Comparison of ENCODE assay signal across 8 cellular contexts in the genomic region with DNA sequence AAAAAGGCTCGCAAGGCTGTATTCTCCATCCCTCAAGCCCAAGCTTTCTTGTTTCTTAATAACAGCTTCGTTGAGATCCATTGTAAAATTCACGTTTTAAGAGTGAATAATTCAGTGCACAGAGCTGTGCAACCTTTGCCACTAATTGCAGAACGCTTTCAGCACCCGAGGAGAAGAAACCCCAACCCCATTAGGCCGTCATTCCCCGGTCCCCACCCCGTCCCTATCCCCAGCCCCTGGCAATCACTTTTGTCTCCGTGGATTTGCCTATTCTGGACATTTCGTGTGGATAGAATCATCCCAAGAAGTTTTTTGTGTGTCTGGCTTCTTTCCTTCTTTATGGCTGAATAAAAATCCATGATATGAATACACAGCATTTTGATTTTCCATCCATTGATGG. TPM values are rescaled to one million over a fixed set of nuclear protein-coding genes. Genes with fewer than 3 reads are reported as not detected.
DNase-seq lines count a peak whose midpoint lies in the region; ATAC-seq and TF ChIP-seq lines count a peak whose summit lies in the region.
"Not testable (repeated sequence)": the region's sequence is repeated elsewhere in the genome, so short reads cannot be mapped to it uniquely, and the experiment has no call there.

No MANE protein-coding gene starts in this region.

- not testable (repeated sequence) for H3K9me2 ChIP-seq in SK-N-SH

- not testable (repeated sequence) for H3K27me3 Mint-ChIP-seq in CD8-positive, alpha-beta T cell (ENCODE audit: low read depth)

- not testable (repeated sequence) for TF ChIP-seq RAD21 in SK-N-SH (IDR thresholded peaks at IDR 0.05; ENCODE audit: low read length); liver (IDR thresholded peaks at IDR 0.05)

- H3K27ac Mint-ChIP-seq in CD8-positive, alpha-beta T cell: not testable (repeated sequence)

- not testable (repeated sequence) for TF ChIP-seq CTCF in CD8-positive, alpha-beta T cell (IDR thresholded peaks at IDR 0.05); SK-N-SH (IDR thresholded peaks at IDR 0.05); breast epithelium (IDR thresholded peaks at IDR 0.05); foreskin fibroblast (IDR thresholded peaks at IDR 0.05; ENCODE audit: low read depth, low read length); liver (IDR thresholded peaks at IDR 0.05; ENCODE audit: low read depth, low read length, missing input control); prostate gland (IDR thresholded peaks at IDR 0.05); tibial artery (IDR thresholded peaks at IDR 0.05)

- not testable (repeated sequence) for H3F3A ChIP-seq in SK-N-SH (replicated peaks; ENCODE audit: insufficient read depth)

- not testable (repeated sequence) for H3K9me3 ChIP-seq in CD8-positive, alpha-beta T cell (ENCODE audit: low read length); SK-N-SH; breast epithelium; liver (ENCODE audit: control insufficient read depth in 4 of 4, low read length in 3 of 4); prostate gland; tibial artery

- CTCF ChIA-PET in CD8-positive, alpha-beta T cell (lab: Charles Lee); SK-N-SH (lab: Yijun Ruan, JAX): not testable (repeated sequence)

- not testable (repeated sequence) for H3K36me3 ChIP-seq in CD8-positive, alpha-beta T cell (ENCODE audit: insufficient read depth, low read length); SK-N-SH (replicated peaks in 1 of 2; ENCODE audit: control insufficient read depth in 1 of 2, insufficient read depth in 2 of 2, low read length in 1 of 2); breast epithelium; liver (ENCODE audit: control insufficient read depth in 4 of 4, insufficient read depth in 3 of 4, low read depth in 1 of 4, low read length in 3 of 4); prostate gland; tibial artery

- peak overlapping the region; percentile 45 for H3K27ac ChIP-seq in CD8-positive, alpha-beta T cell (ENCODE audit: low read depth, low read length)
- peak overlapping the region; percentile 51 to 90; a peak in 2 of 4 replicates for H3K27ac ChIP-seq in SK-N-SH (ENCODE audit: low read depth in 2 of 2, low read length in 1 of 2)
- peak overlapping the region; percentile 88 to 93 for H3K27ac ChIP-seq in breast epithelium
- H3K27ac ChIP-seq in liver (ENCODE audit: low read depth in 1 of 2, low read length in 2 of 2): peak overlapping the region; percentile 67
- H3K27ac ChIP-seq in prostate gland: peak overlapping the region; percentile 75 to 85
- H3K27ac ChIP-seq in tibial artery: peak overlapping the region; percentile 77 to 86

- H3K9me3 Mint-ChIP-seq in CD8-positive, alpha-beta T cell: not testable (repeated sequence)

- H3K9ac ChIP-seq in SK-N-SH: peak overlapping the region; percentile 84
- H3K9ac ChIP-seq in liver (ENCODE audit: low read depth in 1 of 2, low read length in 2 of 2): peak overlapping the region in 1 of 2 donors; percentile 28

- H4K20me1 ChIP-seq in SK-N-SH (ENCODE audit: insufficient read depth): not testable (repeated sequence)

- POLR2A ChIA-PET in CD8-positive, alpha-beta T cell (lab: Charles Lee); SK-N-SH (lab: Yijun Ruan, JAX): not testable (repeated sequence)

- H3K4me3 Mint-ChIP-seq in CD8-positive, alpha-beta T cell: not testable (repeated sequence)

- not testable (repeated sequence) for DNase-seq in CD8-positive, alpha-beta T cell; SK-N-SH; breast epithelium (ENCODE audit: low spot score in 2 of 2); prostate gland (ENCODE audit: low spot score); tibial artery
- DNase-seq in HT-29 (ENCODE audit: low spot score) (peak; percentile 6), foreskin fibroblast (peak in 1 of 2 donors; percentile 8)

- H3K36me3 Mint-ChIP-seq in CD8-positive, alpha-beta T cell: not testable (repeated sequence)

- H3K79me2 ChIP-seq in SK-N-SH (ENCODE audit: insufficient read depth): not testable (repeated sequence)

- not testable (repeated sequence) for H2AFZ ChIP-seq in SK-N-SH (ENCODE audit: low read depth)

- not testable (repeated sequence) for H3K4me3 ChIP-seq in CD8-positive, alpha-beta T cell (ENCODE audit: low read depth, low read length)
- peak overlapping the region in 1 of 2 experiments; percentile 41; a peak in 2 of 4 replicates for H3K4me3 ChIP-seq in SK-N-SH (ENCODE audit: low read depth in 2 of 2, low read length in 1 of 2)
- H3K4me3 ChIP-seq in breast epithelium: peak overlapping the region; percentile 28 to 59 (median 45)
- H3K4me3 ChIP-seq in foreskin fibroblast (ENCODE audit: low read depth in 1 of 2, low read length in 2 of 2): peak overlapping the region; percentile 40 to 59
- peak overlapping the region in 2 of 3 donors; percentile 31 to 37 for H3K4me3 ChIP-seq in liver (ENCODE audit: low read depth in 1 of 3, low read length in 3 of 3)
- H3K4me3 ChIP-seq in prostate gland: peak overlapping the region; percentile 21 to 32
- H3K4me3 ChIP-seq in tibial artery: peak overlapping the region; percentile 43 to 45

- H3K27me3 ChIP-seq in CD8-positive, alpha-beta T cell (ENCODE audit: insufficient read depth, low read length); SK-N-SH (ENCODE audit: insufficient read depth); breast epithelium; liver (ENCODE audit: control insufficient read depth in 4 of 4, insufficient read depth in 4 of 4, low read length in 3 of 4); prostate gland (replicated peaks; ENCODE audit: insufficient read depth); tibial artery: not testable (repeated sequence)

- not testable (repeated sequence) for H3K4me1 ChIP-seq in CD8-positive, alpha-beta T cell (ENCODE audit: insufficient read depth, low read length); SK-N-SH (ENCODE audit: control insufficient read depth in 1 of 2, insufficient read depth in 2 of 2, low read depth in 1 of 2, low read length in 1 of 2); breast epithelium; liver (ENCODE audit: control insufficient read depth in 4 of 4, insufficient read depth in 4 of 4, low read length in 3 of 4); prostate gland (replicated peaks); tibial artery

- H3K4me2 ChIP-seq in SK-N-SH: peak overlapping the region; percentile 88

- ATAC-seq in CD8-positive, alpha-beta T cell: peak; percentile 3

- H3K4me1 Mint-ChIP-seq in CD8-positive, alpha-beta T cell (ENCODE audit: low read depth): not testable (repeated sequence)

- not testable (repeated sequence) for TF ChIP-seq EP300 in SK-N-SH (IDR thresholded peaks at IDR 0.05; ENCODE audit: borderline replicate concordance in 1 of 2, low read depth in 1 of 2, low read length in 1 of 2)

- intact Hi-C loops in CD8-positive, alpha-beta T cell (cut with DNase I, micrococcal nuclease); breast epithelium (cut with DNase I; ENCODE audit: low total_unique reads); prostate gland (cut with DNase I); tibial artery (cut with DNase I; ENCODE audit: low total_unique reads): not testable (repeated sequence)

- TF ChIP-seq POLR2A in breast epithelium (IDR thresholded peaks at IDR 0.05); prostate gland (IDR thresholded peaks at IDR 0.05): not testable (repeated sequence)

- WGBS in SK-N-SH (ENCODE audit: low lambda C conversion rate): 8% methylated on average over 7 of the region's 10 CpGs
- WGBS in liver: 11% methylated on average over 8 of the region's 10 CpGs
- WGBS in prostate gland: 9% methylated on average over 9 of the region's 10 CpGs

RNA-seq across cellular contexts. Expression of a gene that starts 1.0 kb away (rescaled TPM):
- 10 to 100 TPM; 46.9 to 50.9 TPM for total RNA-seq in CD8-positive, alpha-beta T cell
- 22.8 and 31.1 TPM in 2 replicates for total RNA-seq in HT-29 (2014; rRNA removed; shearing (Covaris generic))
- polyA plus RNA-seq in SK-N-SH (2012; rRNA removed) (31.2 and 31.8 TPM in 2 replicates), liver (10 to 100 TPM in 1 of 2 donors, 1 to 10 TPM in 1; 7.1 to 26.7 TPM)
- polyA plus RNA-seq in SK-N-SH (2012; cell fraction: cytosol; rRNA removed): 21.2 and 21.6 TPM in 2 replicates
- polyA plus RNA-seq in SK-N-SH (2012; cell fraction: nucleus; rRNA removed): 71.4 and 91.6 TPM in 2 replicates
- total RNA-seq in breast epithelium (100 to 1,000 TPM in 1 of 3 donors, 10 to 100 TPM in 2; 72.6 to 107 (median 73.7) TPM), liver (10 to 100 TPM; 12.4 to 24.8 TPM), prostate gland (10 to 100 TPM; 69.7 to 82.2 TPM)

RNA-seq across cellular contexts. Expression of a gene that starts 19.8 kb away (rescaled TPM):
- total RNA-seq in CD8-positive, alpha-beta T cell: 10 to 100 TPM; 18.0 to 20.1 TPM
- 93.0 and 94.4 TPM in 2 replicates for total RNA-seq in HT-29 (2014; rRNA removed; shearing (Covaris generic))
- polyA plus RNA-seq in SK-N-SH (2012; rRNA removed) (118 TPM in 2 replicates), liver (10 to 100 TPM; 18.2 to 38.1 TPM)
- 96.1 and 108 TPM in 2 replicates for polyA plus RNA-seq in SK-N-SH (2012; cell fraction: cytosol; rRNA removed)
- 49.7 and 60.4 TPM in 2 replicates for polyA plus RNA-seq in SK-N-SH (2012; cell fraction: nucleus; rRNA removed)
- total RNA-seq in breast epithelium (10 to 100 TPM; 29.8 to 42.7 (median 36.9) TPM), liver (10 to 100 TPM; 21.8 to 45.0 TPM), prostate gland (10 to 100 TPM; 52.1 to 71.9 TPM)
